ENCODE assay signal across 11 cellular contexts in genomic region chr12:96033549-96034389, GRCh38. TPM values are rescaled to one million over a fixed set of nuclear protein-coding genes. Genes with fewer than 3 reads are reported as not detected.
DNase-seq lines count a peak whose midpoint lies in the region; ATAC-seq and TF ChIP-seq lines count a peak whose summit lies in the region.
"Had no signal": no experiment of that assay in that cellular context is flagged by ENCODE, and none has a peak within 500 bp of the region (broad histone marks: within the 10 kb centered on the region; RNA-seq: fewer than 3 reads in every experiment).

No MANE protein-coding gene starts in this region.

- H3K36me3 Mint-ChIP-seq in Caco-2 (ENCODE audit: insufficient read depth, unreplicated experiment), result no peaks in the 10 kb centered on the region
- no peaks in the 10 kb centered on the region for H3K36me3 Mint-ChIP-seq in immature natural killer cell

- H3K36me3 ChIP-seq in Caco-2 (ENCODE audit: control insufficient read depth, insufficient read depth, low read length), result no peaks in the 10 kb centered on the region
- H3K36me3 ChIP-seq in OCI-LY7 (ENCODE audit: insufficient read depth, low read length), result 0 out of 2 replicates have a peak, but pooled peaks cover 4% of the 10 kb centered on the region
- no peaks in the 10 kb centered on the region for H3K36me3 ChIP-seq in osteoblast (ENCODE audit: insufficient read depth, low read length)

- H3K27ac Mint-ChIP-seq in Caco-2 (ENCODE audit: unreplicated experiment), result no peak overlapping the region
- H3K27ac Mint-ChIP-seq in immature natural killer cell, result peak overlapping the region in 2 of 6 donors; percentile 41 to 60
- H3K27ac Mint-ChIP-seq: effector memory CD8-positive, alpha-beta T cell had no signal

- CTCF ChIA-PET in Caco-2 (lab: Charles Lee), result no interaction called here
- CTCF ChIA-PET in OCI-LY7 (lab: Charles Lee; ENCODE audit: unreplicated experiment), result no interaction called here

- H4K20me1 ChIP-seq in OCI-LY7 (ENCODE audit: insufficient read depth, low read length), result no peaks in the 10 kb centered on the region
- H4K20me1 ChIP-seq in osteoblast (ENCODE audit: insufficient read depth, low read length), result peaks cover 3% of the 10 kb centered on the region

- no peaks in the 10 kb centered on the region for H3K9me3 ChIP-seq in Caco-2
- H3K9me3 ChIP-seq in OCI-LY7 (ENCODE audit: low read length), result no peaks in the 10 kb centered on the region
- no peaks in the 10 kb centered on the region for H3K9me3 ChIP-seq in osteoblast (ENCODE audit: low read depth, low read length)

- H3K27me3 ChIP-seq in Caco-2 (replicated peaks; ENCODE audit: control insufficient read depth, insufficient read depth, low read length), result no peaks in the 10 kb centered on the region
- H3K27me3 ChIP-seq in osteoblast (ENCODE audit: insufficient read depth, low read length), result no peaks in the 10 kb centered on the region

- H3K79me2 ChIP-seq in OCI-LY7 (ENCODE audit: insufficient read depth, low read depth, low read length), result peaks cover 54% of the 10 kb centered on the region
- peaks cover 38% of the 10 kb centered on the region for H3K79me2 ChIP-seq in osteoblast (ENCODE audit: insufficient read depth, low read length)

- DNase-seq in Caco-2 (no peak), OCI-LY7 (ENCODE audit: low spot score) (peak; percentile 19), epithelial cell of esophagus (ENCODE audit: low read depth) (no peak), osteoblast (ENCODE audit: insufficient read length, low spot score, missing footprints) (no peak), immature natural killer cell (no peak)
- no peak for DNase-seq in activated CD8-positive, alpha-beta memory T cell treated with anti-CD3 and anti-CD28 coated beads for 24 hours
- DNase-seq: activated CD4-positive, alpha-beta T cell treated with anti-CD3 and anti-CD28 coated beads, Interleukin-2, amount 50 U/mL, for 4 hours; effector memory CD8-positive, alpha-beta T cell had no signal

- H3K4me2 ChIP-seq in OCI-LY7 (ENCODE audit: low read length) (peak overlapping the region; percentile 92), osteoblast (ENCODE audit: insufficient read depth, low read length) (peak overlapping the region; percentile 90)

- H3K9me3 Mint-ChIP-seq in Caco-2 (ENCODE audit: unreplicated experiment) (no peaks in the 10 kb centered on the region), immature natural killer cell (no peaks in the 10 kb centered on the region)
- H3K9me3 Mint-ChIP-seq: effector memory CD8-positive, alpha-beta T cell; naive thymus-derived CD8-positive, alpha-beta T cell had no signal

- H3K27ac ChIP-seq in OCI-LY7 (ENCODE audit: low read depth, low read length, poor library complexity, severe bottlenecking) (no peak overlapping the region), osteoblast (ENCODE audit: low read depth, low read length) (no peak overlapping the region)

- intact Hi-C loops in Caco-2 (cut with micrococcal nuclease; ENCODE audit: unreplicated experiment) (no loop called here), OCI-LY7 (cut with micrococcal nuclease; ENCODE audit: unreplicated experiment) (loop anchor here (2.0 to 10.0 kb wide), 2 partner anchors 13 to 371 kb away; partner anchors contain the start of gene CDK17)

- TF ChIP-seq CTCF in Caco-2 (IDR thresholded peaks at IDR 0.05; ENCODE audit: insufficient read depth in 1 of 2, low read depth in 1 of 2, low read length in 1 of 2, severe bottlenecking in 1 of 2, unreplicated experiment in 1 of 2), result no peak
- TF ChIP-seq CTCF in OCI-LY7 (conservative IDR thresholded peaks at IDR 0.05; ENCODE audit: low read length), result no peak
- no peak for TF ChIP-seq CTCF in epithelial cell of esophagus (IDR thresholded peaks at IDR 0.05; ENCODE audit: insufficient read depth, low read depth, low read length, missing control alignments)
- no peak for TF ChIP-seq CTCF in osteoblast (IDR thresholded peaks at IDR 0.05; ENCODE audit: extremely low read depth, low read depth, low read length)

- BruUV-seq in Caco-2 (replicated peaks; lab: Mats Ljungman, UMichigan), result TSS peak; percentile 54
- TSS peak; percentile 63 for BruUV-seq in OCI-LY7 (replicated peaks; lab: Mats Ljungman, UMichigan)

- H3K4me1 ChIP-seq in Caco-2 (no peaks in the 10 kb centered on the region; the same call in 1 of the 2 replicates), OCI-LY7 (ENCODE audit: insufficient read depth, low read length, poor library complexity, severe bottlenecking) (peaks cover 22% of the 10 kb centered on the region), osteoblast (ENCODE audit: insufficient read depth, low read length) (peaks cover 8% of the 10 kb centered on the region)

- no peaks in the 10 kb centered on the region for H3K4me1 Mint-ChIP-seq in Caco-2 (ENCODE audit: low read depth, unreplicated experiment)
- H3K4me1 Mint-ChIP-seq in immature natural killer cell, result peaks cover 5 to 9% of the 10 kb centered on the region in 2 donors

- H3K9me2 ChIP-seq in OCI-LY7 (ENCODE audit: insufficient read depth, low read length), result no peaks in the 10 kb centered on the region

- no peak overlapping the region for H3K4me3 Mint-ChIP-seq in Caco-2 (ENCODE audit: unreplicated experiment)
- H3K4me3 Mint-ChIP-seq in immature natural killer cell, result no peak overlapping the region
- H3K4me3 Mint-ChIP-seq: effector memory CD8-positive, alpha-beta T cell had no signal

- H3K27me3 Mint-ChIP-seq in Caco-2 (ENCODE audit: insufficient read depth, unreplicated experiment), result no peaks in the 10 kb centered on the region
- H3K27me3 Mint-ChIP-seq in immature natural killer cell (ENCODE audit: low read depth in 3 of 3), result no peaks in the 10 kb centered on the region
- H3K27me3 Mint-ChIP-seq: effector memory CD8-positive, alpha-beta T cell; naive thymus-derived CD8-positive, alpha-beta T cell had no signal

- H2AFZ ChIP-seq in OCI-LY7 (ENCODE audit: low read length), result no peak overlapping the region
- H2AFZ ChIP-seq in osteoblast (ENCODE audit: low read length), result no peak overlapping the region

- POLR2A ChIA-PET in Caco-2 (lab: Charles Lee), result no interaction called here
- POLR2A ChIA-PET in OCI-LY7 (lab: Charles Lee), result interaction anchor here (0.6 to 3.4 kb wide), 7 partner anchors 12 to 501 kb away, joined by 3 to 35 read pairs (median 3); partner anchors contain the start of genes AMDHD1 and CCDC38

- ATAC-seq in GM18873 (IDR thresholded peaks at IDR 0.05; ENCODE audit: low FRiP score, unreplicated experiment) (no peak), HG02885 (IDR thresholded peaks at IDR 0.05; ENCODE audit: poor library complexity, unreplicated experiment) (no peak)
- ATAC-seq: effector memory CD8-positive, alpha-beta T cell; naive thymus-derived CD8-positive, alpha-beta T cell had no signal

- H3K4me3 ChIP-seq in Caco-2 (ENCODE audit: low read depth, low read length) (peak overlapping the region; percentile 62), OCI-LY7 (ENCODE audit: low read depth, low read length, poor library complexity, severe bottlenecking) (peak overlapping the region; percentile 94), epithelial cell of esophagus (ENCODE audit: low read length) (peak overlapping the region; percentile 67), osteoblast (ENCODE audit: insufficient read depth, low read length) (peak overlapping the region; percentile 99)

RNA-seq across cellular contexts. Expression of gene LTA4H, which starts 1.6 kb away (rescaled TPM):
- total RNA-seq in Caco-2 (2022), result 56.7 and 61.9 TPM in 2 replicates
- total RNA-seq in OCI-LY7 (2014; rRNA removed; shearing (Covaris generic)), result 75.6 and 86.7 TPM in 2 replicates
- 120 and 122 TPM in 2 replicates for total RNA-seq in OCI-LY7 (2022)
- total RNA-seq in osteoblast, result 73.8 and 83.4 TPM in 2 replicates
- polyA plus RNA-seq in immature natural killer cell, result 10 to 100 TPM; 65.9 to 78.1 (median 67.2) TPM

RNA-seq across cellular contexts. Expression of gene HAL, which starts 37.6 kb away (rescaled TPM):
- total RNA-seq in Caco-2 (2022) (0.51 and 0.82 TPM in 2 replicates), OCI-LY7 (2022) (1.4 and 2.1 TPM in 2 replicates), osteoblast (0.29 and 0.36 TPM in 2 replicates)
- 0.25 and 0.57 TPM in 2 replicates for total RNA-seq in OCI-LY7 (2014; rRNA removed; shearing (Covaris generic))
- polyA plus RNA-seq in immature natural killer cell, result under 1 TPM in 2 of 3 donors, not detected in 1; 0.21 to 0.34 TPM
- polyA plus RNA-seq: naive thymus-derived CD8-positive, alpha-beta T cell had no signal
